ENCODE assay signal across 9 cellular contexts in the genomic region with DNA sequence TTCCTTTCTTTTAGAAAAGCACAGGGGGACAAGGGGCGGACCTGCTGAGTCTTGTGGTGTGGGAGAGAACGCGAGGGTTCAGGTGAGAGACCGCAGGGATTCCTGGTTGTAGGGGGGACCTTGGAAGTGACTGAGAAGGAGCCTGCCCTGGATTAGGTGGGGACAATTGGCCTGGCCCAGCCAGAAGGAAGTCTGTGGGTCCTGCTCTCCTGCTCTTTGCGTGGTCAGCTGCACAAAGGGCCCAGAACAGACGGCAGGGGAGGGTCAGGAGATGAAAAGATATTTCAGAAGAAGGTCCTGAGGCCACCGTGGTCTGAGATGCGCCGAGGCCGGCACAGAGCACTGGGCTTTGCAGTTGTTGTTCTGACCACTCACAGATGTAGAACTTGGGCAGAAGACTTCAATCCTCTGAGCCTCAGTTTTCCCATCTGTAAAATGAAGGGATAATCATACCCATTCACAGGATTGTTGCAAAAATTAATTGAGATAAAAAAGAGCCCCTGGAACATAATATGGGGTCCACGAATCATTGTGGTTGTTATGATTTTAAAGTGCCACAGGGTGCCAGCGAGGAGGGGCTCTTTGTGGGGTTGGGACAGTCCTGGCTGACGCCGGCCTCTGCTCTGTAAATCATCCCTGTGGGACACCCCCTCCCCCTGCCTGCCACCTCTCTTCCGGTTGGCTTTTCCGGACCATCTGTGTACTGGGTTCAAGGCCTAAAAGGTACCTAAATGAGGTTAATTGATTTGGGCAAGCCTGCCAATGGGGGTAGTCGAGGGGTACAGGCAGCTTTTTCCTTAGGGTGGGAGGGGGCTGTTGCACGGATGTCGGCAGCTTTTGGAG. TPM values are rescaled to one million over a fixed set of nuclear protein-coding genes. Genes with fewer than 3 reads are reported as not detected.
A peak's percentile ranks its signal among the peaks of the same experiment; 100 is the strongest.
DNase-seq lines count a peak whose midpoint lies in the region; ATAC-seq lines count a peak whose summit lies in the region.
"Had no signal": no experiment of that assay in that cellular context is flagged by ENCODE, and none has a peak within 500 bp of the region (broad histone marks: within the 10 kb centered on the region; RNA-seq: fewer than 3 reads in every experiment).

No MANE protein-coding gene starts in this region.

- peak; percentile 32 for DNase-seq in stimulated activated CD4-positive, alpha-beta T cell treated with anti-CD3 and anti-CD28 coated beads, Interleukin-15, amount 100 ng/mL, for 24 hours
- DNase-seq in stimulated activated CD4-positive, alpha-beta T cell treated with anti-CD3 and anti-CD28 coated beads, Interleukin-1b, Interleukin-23, amount 100 ng/mL, for 48 hours, result no peak
- DNase-seq in astrocyte of the hippocampus (ENCODE audit: low read depth, low spot score), result peak; percentile 15
- no peak for DNase-seq in COR-L47 (lab: John Stamatoyannopoulos, UW)
- DNase-seq: GF-D8 had no signal

- peaks cover 48% of the 10 kb centered on the region for H3K4me1 ChIP-seq in mesodermal cell (ENCODE audit: control insufficient read depth, insufficient read depth, low read length, poor library complexity, severe bottlenecking)

- H3K27ac ChIP-seq in mesodermal cell (ENCODE audit: low read depth, low read length, severe bottlenecking), result no peak overlapping the region

- 74 to 84% methylated on average over 15 of the region's 19 CpGs for WGBS in mesodermal cell (ENCODE audit: insufficient coverage in 2 of 2), 2 experiments

- H3K9me3 ChIP-seq in mesodermal cell (ENCODE audit: control insufficient read depth, low read length), result peaks cover 6% of the 10 kb centered on the region

- peak overlapping the region; percentile 82 for H3K4me3 ChIP-seq in mesodermal cell (ENCODE audit: extremely low read depth, insufficient read depth, low read length, poor library complexity, severe bottlenecking)

- peaks cover 4% of the 10 kb centered on the region for H3K36me3 ChIP-seq in mesodermal cell (ENCODE audit: control insufficient read depth, insufficient read depth, low read length)

- no peak for ATAC-seq in GM21723 (IDR thresholded peaks at IDR 0.05; ENCODE audit: unreplicated experiment)
- no peak for ATAC-seq in HG02798 (IDR thresholded peaks at IDR 0.05; ENCODE audit: poor library complexity, unreplicated experiment)
- ATAC-seq in GM19023 (IDR thresholded peaks at IDR 0.05; ENCODE audit: unreplicated experiment), result no peak

RNA-seq across cellular contexts. Expression of gene LPIN1, which starts 1.8 kb away (rescaled TPM):
- polyA plus RNA-seq in mesodermal cell (2013, experiment 1 of 2), result 25.5 TPM
- polyA plus RNA-seq in mesodermal cell (2013, experiment 2 of 2), result 24.2 TPM

Comparison
In these comparisons a context has a peak if more than half of its experiments do, and no peak if none do; other contexts are left out.
1. DNase-seq: peak in stimulated activated CD4-positive, alpha-beta T cell treated with anti-CD3 and anti-CD28 coated beads, Interleukin-15, amount 100 ng/mL, for 24 hours (single experiment) and astrocyte of the hippocampus (single experiment); none in stimulated activated CD4-positive, alpha-beta T cell treated with anti-CD3 and anti-CD28 coated beads, Interleukin-1b, Interleukin-23, amount 100 ng/mL, for 48 hours (single experiment) and COR-L47 (single experiment).